ENCODE assay signal across 8 cellular contexts in the genomic region with DNA sequence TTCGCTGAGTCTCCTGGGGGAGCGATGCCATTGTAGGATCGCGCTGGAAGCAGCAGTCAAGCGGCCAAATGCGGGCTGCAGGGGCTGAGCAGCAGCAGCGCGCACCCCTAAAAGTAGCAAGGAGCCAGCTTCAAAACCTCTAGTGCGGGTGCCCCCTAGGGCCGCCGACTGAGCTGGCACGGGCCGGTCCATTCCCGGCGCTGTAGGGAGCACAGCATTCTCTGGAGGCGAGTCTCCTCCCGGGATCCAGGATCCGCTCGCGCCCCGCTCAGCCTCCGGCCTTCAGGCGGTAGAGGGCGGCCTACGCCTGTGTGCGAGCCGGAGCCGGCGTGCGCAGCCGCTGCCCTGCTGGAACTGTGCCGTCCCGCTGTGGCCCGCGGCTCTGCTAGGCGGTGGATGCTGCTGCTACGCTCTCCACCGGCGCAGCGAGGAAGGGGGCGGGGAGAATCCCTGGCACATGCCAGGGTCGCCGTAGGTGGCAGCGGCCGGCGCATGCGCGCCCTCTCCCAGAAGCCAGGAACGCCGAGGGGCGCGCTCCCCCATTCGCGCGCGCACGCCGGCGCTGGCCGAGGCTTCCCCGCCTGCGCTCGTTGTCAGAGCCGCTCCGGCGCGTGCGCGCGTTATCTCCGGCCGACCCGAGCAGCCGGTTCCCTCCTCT. TPM values are rescaled to one million over a fixed set of nuclear protein-coding genes. Genes with fewer than 3 reads are reported as not detected.
DNase-seq lines count a peak whose midpoint lies in the region; ATAC-seq and TF ChIP-seq lines count a peak whose summit lies in the region.

Gene FUT8 (plus strand): TSS at position 542 of the 658 bp plus-strand sequence. CDS start 148,834 bp downstream, outside the sequence.

- peak within 1 kb of the TSS; percentile 98 for H3K4me3 Mint-ChIP-seq in natural killer cell

- no peaks in the 10 kb centered on the region for H3K9me2 ChIP-seq in Loucy (replicated peaks; ENCODE audit: low read depth, low read length)

- ATAC-seq in natural killer cell, result peak; percentile 78 to 94 (median 83)

- peak within 1 kb of the TSS; percentile 90 for H3K9ac ChIP-seq in Loucy (ENCODE audit: low read depth, low read length, poor library complexity, severe bottlenecking)

- H3K4me1 ChIP-seq in Loucy (ENCODE audit: insufficient read depth, low read length, poor library complexity, severe bottlenecking), result peaks cover 40% of the 10 kb centered on the region

- H3K4me2 ChIP-seq in Loucy (ENCODE audit: low read depth, low read length, poor library complexity, severe bottlenecking), result peak within 1 kb of the TSS; percentile 90

- H3K36me3 Mint-ChIP-seq in natural killer cell, result no peaks in the 10 kb centered on the region

- TF ChIP-seq POLR2A in Raji (IDR thresholded peaks at IDR 0.05; ENCODE audit: insufficient read depth, low read depth, low read length), result peak; percentile 92

- H3K4me3 ChIP-seq in H7 (ENCODE audit: insufficient read depth, low read depth, low read length), result peak within 1 kb of the TSS; percentile 84
- H3K4me3 ChIP-seq in Loucy (ENCODE audit: low read length, poor library complexity, severe bottlenecking), result peak within 1 kb of the TSS; percentile 95

- H3K9me3 Mint-ChIP-seq in natural killer cell, result no peaks in the 10 kb centered on the region

- in situ Hi-C loops in G401 (cut with HindIII; ENCODE audit: low sequenced_read_pairs), result no loop called here

- no peaks in the 10 kb centered on the region for H3K9me3 ChIP-seq in Loucy (ENCODE audit: insufficient read depth, low read depth, low read length)

- DNase-seq in G401 (ENCODE audit: low spot score) (peak; percentile 93), H7 (peak; percentile 92), fibroblast of peridontal ligament (ENCODE audit: extremely low read depth) (peak; percentile 95), natural killer cell (peak; percentile 82)
- peak; percentile 93 for DNase-seq in activated T-helper 9 cell treated with anti-CD3 and anti-CD28 coated beads, Interleukin-2, amount 50 U/mL, for 16 hours (ENCODE audit: low read depth)
- peak; percentile 93 for DNase-seq in stimulated activated naive CD4-positive, alpha-beta T cell treated with Interleukin-2 at 50 U/mL for 16 hours (lab: John Stamatoyannopoulos, UW)

- peaks cover 35% of the 10 kb centered on the region for H4K20me1 ChIP-seq in Loucy (ENCODE audit: insufficient read depth, low read length, poor library complexity, severe bottlenecking)

- H3K27me3 ChIP-seq in H7 (ENCODE audit: control insufficient read depth, insufficient read depth, low read length), result peaks cover 3% of the 10 kb centered on the region; the same call in 1 of the 2 replicates
- no peaks in the 10 kb centered on the region for H3K27me3 ChIP-seq in Loucy (ENCODE audit: insufficient read depth, low read length, poor library complexity, severe bottlenecking)

- peak within 1 kb of the TSS; percentile 89 to 93 for H3K27ac Mint-ChIP-seq in natural killer cell

- intact Hi-C loops in natural killer cell (cut with micrococcal nuclease), result loop anchor here (2.0 to 5.0 kb wide), 2 partner anchors 425 to 658 kb away; partner anchors contain the start of gene FNTB

- peaks cover 44% of the 10 kb centered on the region for H3K79me2 ChIP-seq in Loucy (ENCODE audit: insufficient read depth, low read length)

- no peaks in the 10 kb centered on the region for H3F3A ChIP-seq in Loucy (ENCODE audit: low read depth)

- H3K4me1 Mint-ChIP-seq in natural killer cell, result peaks cover 14 to 22% of the 10 kb centered on the region in 2 donors

- H3K27me3 Mint-ChIP-seq in natural killer cell (ENCODE audit: low read depth in 2 of 2), result peaks cover 0 to 2% of the 10 kb centered on the region in 2 donors

- TF ChIP-seq CTCF in Loucy (conservative IDR thresholded peaks at IDR 0.05; ENCODE audit: low read length) (peak; percentile 64), natural killer cell (IDR thresholded peaks at IDR 0.05) (peak; percentile 24)

- peak within 1 kb of the TSS; percentile 92 for H2AFZ ChIP-seq in Loucy (ENCODE audit: low read length)

- H3K36me3 ChIP-seq in H7 (replicated peaks; ENCODE audit: control insufficient read depth, insufficient read depth, low read length), result no peaks in the 10 kb centered on the region
- H3K36me3 ChIP-seq in Loucy (ENCODE audit: insufficient read depth, low read length), result no peaks in the 10 kb centered on the region

RNA-seq across cellular contexts. Expression of gene FUT8, which starts in this region (rescaled TPM):
- 28.3 and 43.1 TPM in 2 replicates for total RNA-seq in G401 (2014; rRNA removed; shearing (Covaris generic))
- total RNA-seq in H7 (2014; rRNA removed; shearing (Covaris generic)), result 34.9 and 38.5 TPM in 2 replicates
- 10 to 100 TPM; 20.7 to 29.2 (median 21.2) TPM for total RNA-seq in natural killer cell

Comparison
In these comparisons a context has a peak if more than half of its experiments do, and no peak if none do; other contexts are left out.
1. Peak in every context shown above with its lines: DNase-seq, ATAC-seq and H3K4me3 ChIP-seq.